ENCODE assay signal across 23 cellular contexts in genomic region chr5:159430361-159431018, GRCh38.
"Had no signal": no experiment of that assay in that cellular context is flagged by ENCODE, and none has a peak within 500 bp of the region (broad histone marks: within the 10 kb centered on the region; RNA-seq: fewer than 3 reads in every experiment).

No MANE protein-coding gene starts in this region.

- H3K27me3 ChIP-seq: cardiac muscle cell, ovary, transverse colon had no signal

- H3K9me3 ChIP-seq: esophagus muscularis mucosa, ovary, psoas muscle, suprapubic skin, transverse colon had no signal

- H3K27ac ChIP-seq: cardiac muscle cell, esophagus muscularis mucosa, ovary, psoas muscle, suprapubic skin, transverse colon had no signal

- H3K4me3 ChIP-seq: cardiac muscle cell, esophagus muscularis mucosa, ovary, psoas muscle, suprapubic skin, transverse colon had no signal

- H3K4me1 ChIP-seq: esophagus muscularis mucosa, psoas muscle, suprapubic skin, transverse colon had no signal

- H3K4me3 Mint-ChIP-seq: activated naive CD4-positive, alpha-beta T cell treated with anti-CD3 and anti-CD28 coated beads, Interleukin-2, amount 50 U/mL, for 24 hours; activated T-cell treated with anti-CD3 and anti-CD28 coated beads, Interleukin-2, amount 50 U/mL, for 72 hours; stimulated activated naive CD8-positive, alpha-beta T cell treated with anti-CD3 and anti-CD28 coated beads, Interleukin-15, amount 100 ng/mL, for 72 hours had no signal

- H3K27ac Mint-ChIP-seq: activated naive CD4-positive, alpha-beta T cell treated with anti-CD3 and anti-CD28 coated beads, Interleukin-2, amount 50 U/mL, for 24 hours; activated T-cell treated with anti-CD3 and anti-CD28 coated beads, Interleukin-2, amount 50 U/mL, for 72 hours; naive thymus-derived CD4-positive, alpha-beta T cell; stimulated activated naive CD8-positive, alpha-beta T cell treated with anti-CD3 and anti-CD28 coated beads, Interleukin-15, amount 100 ng/mL, for 72 hours had no signal

- DNase-seq: activated CD4-positive, CD25-positive, alpha-beta regulatory T cell treated with anti-CD3 and anti-CD28 coated beads, Interleukin-2, amount 50 U/mL, for 72 hours; activated CD8-positive, alpha-beta memory T cell treated with anti-CD3 and anti-CD28 coated beads for 24 hours; activated CD8-positive, alpha-beta memory T cell treated with anti-CD3 and anti-CD28 coated beads, Interleukin-2, amount 50 U/mL, for 48 hours; activated effector memory CD4-positive, alpha-beta T cell treated with anti-CD3 and anti-CD28 coated beads, Interleukin-2, amount 50 U/mL, for 16 hours; activated T-cell treated with anti-CD3 and anti-CD28 coated beads, Interleukin-2, amount 50 U/mL, for 72 hours; amniotic stem cell; dermis blood vessel endothelial cell; effector memory CD4-positive, alpha-beta T cell; mesendoderm; naive thymus-derived CD4-positive, alpha-beta T cell; ovary; psoas muscle; right cardiac atrium; stimulated activated CD4-positive, alpha-beta T cell treated with anti-CD3 and anti-CD28 coated beads, Interleukin-15, amount 100 ng/mL, for 24 hours; stimulated activated CD4-positive, alpha-beta T cell treated with anti-CD3 and anti-CD28 coated beads, Interleukin-2, amount 100 ng/mL, for 48 hours; stimulated activated naive CD8-positive, alpha-beta T cell treated with anti-CD3 and anti-CD28 coated beads, Interleukin-15, amount 100 ng/mL, for 72 hours; T1000; transverse colon had no signal

- ATAC-seq: activated T-cell treated with anti-CD3 and anti-CD28 coated beads, Interleukin-2, amount 50 U/mL, for 72 hours; naive thymus-derived CD4-positive, alpha-beta T cell; psoas muscle; right cardiac atrium; stimulated activated naive CD8-positive, alpha-beta T cell treated with anti-CD3 and anti-CD28 coated beads, Interleukin-15, amount 100 ng/mL, for 72 hours had no signal

- H3K36me3 ChIP-seq: cardiac muscle cell, esophagus muscularis mucosa, ovary, suprapubic skin, transverse colon had no signal

- H3K9me3 Mint-ChIP-seq: activated naive CD4-positive, alpha-beta T cell treated with anti-CD3 and anti-CD28 coated beads, Interleukin-2, amount 50 U/mL, for 24 hours; activated T-cell treated with anti-CD3 and anti-CD28 coated beads, Interleukin-2, amount 50 U/mL, for 72 hours; stimulated activated naive CD8-positive, alpha-beta T cell treated with anti-CD3 and anti-CD28 coated beads, Interleukin-15, amount 100 ng/mL, for 72 hours had no signal

- H3K27me3 Mint-ChIP-seq: activated naive CD4-positive, alpha-beta T cell treated with anti-CD3 and anti-CD28 coated beads, Interleukin-2, amount 50 U/mL, for 24 hours had no signal

- FAIRE-seq: endothelial cell of umbilical vein had no signal

- H3K36me3 Mint-ChIP-seq: activated naive CD4-positive, alpha-beta T cell treated with anti-CD3 and anti-CD28 coated beads, Interleukin-2, amount 50 U/mL, for 24 hours had no signal
